Comparison of ENCODE assay signal across 33 cellular contexts in the genomic region with DNA sequence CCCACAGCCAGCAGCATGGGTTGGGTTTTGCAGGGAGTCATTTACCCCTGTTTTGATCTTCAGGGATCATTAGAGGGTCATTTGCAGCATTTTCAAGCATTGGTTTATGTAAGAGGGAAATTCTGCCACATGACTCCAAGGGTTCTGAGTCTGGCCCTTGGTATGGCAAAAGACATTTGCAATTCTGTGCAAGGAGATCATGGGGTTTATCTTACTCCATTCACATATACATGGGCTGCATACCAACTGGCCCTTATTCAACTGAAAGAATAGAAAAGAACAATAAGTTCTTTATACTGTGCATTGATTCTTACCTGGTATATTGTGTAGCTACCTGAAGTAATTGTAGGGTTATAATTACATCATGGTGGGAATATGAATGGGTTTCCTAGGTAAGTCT. TPM values are rescaled to one million over a fixed set of nuclear protein-coding genes. Genes with fewer than 3 reads are reported as not detected.
"Had no signal": no experiment of that assay in that cellular context is flagged by ENCODE, and none has a peak within 500 bp of the region (broad histone marks: within the 10 kb centered on the region; RNA-seq: fewer than 3 reads in every experiment).

No MANE protein-coding gene starts in this region.

- DNase-seq: activated CD4-positive, alpha-beta memory T cell treated with anti-CD3 and anti-CD28 coated beads for 36 hours; activated CD4-positive, alpha-beta T cell treated with anti-CD3 and anti-CD28 coated beads, Interleukin-2, amount 10 ng/mL, durations not matched to agents 7 days and 5 days; activated CD8-positive, alpha-beta memory T cell treated with anti-CD3 and anti-CD28 coated beads, Interleukin-2, amount 50 U/mL, for 4 hours; activated gamma-delta T cell treated with Interleukin-2 at 50 U/mL for 16 hours; activated naive CD4-positive, alpha-beta T cell treated with anti-CD3 and anti-CD28 coated beads for 36 hours; activated T-cell treated with anti-CD3 and anti-CD28 coated beads for 4 hours; activated T-cell treated with anti-CD3 and anti-CD28 coated beads, Interleukin-2, amount 50 U/mL, for 4 hours; adrenal gland; body of pancreas; MM.1S; MV-4-11; NCI-H1092; NCI-H1417; NCI-H146; NCI-H187; NCI-H2081; NCI-H345; NCI-H524 treated with DMSO at 0.1 percent for 48 hours; NCI-H748 treated with DMSO at 0.1 percent for 48 hours; NK-92 treated with Interleukin-12 subunit alpha and Interleukin-12 subunit beta, amount 100 ng/mL, for 24 hours; PC-3; Peyer's patch; SW 1271; T-helper 1 cell; T-helper 2 cell; T-helper 9 cell; WERI-Rb-1 had no signal

- H3K4me3 ChIP-seq: adrenal gland, body of pancreas, breast epithelium, Peyer's patch had no signal

- H3K36me3 Mint-ChIP-seq: activated CD4-positive, alpha-beta memory T cell treated with anti-CD3 and anti-CD28 coated beads for 36 hours; activated naive CD4-positive, alpha-beta T cell treated with anti-CD3 and anti-CD28 coated beads, Interleukin-2, amount 50 U/mL, for 72 hours had no signal

- H3K4me1 Mint-ChIP-seq: activated CD4-positive, alpha-beta T cell treated with anti-CD3 and anti-CD28 coated beads, Interleukin-2, amount 10 ng/mL, durations not matched to agents 7 days and 5 days had no signal

- ATAC-seq: activated naive CD4-positive, alpha-beta T cell treated with anti-CD3 and anti-CD28 coated beads, Interleukin-2, amount 50 U/mL, for 72 hours; activated T-cell treated with anti-CD3 and anti-CD28 coated beads, Interleukin-2, amount 50 U/mL, for 4 hours; body of pancreas; PC-3; Right ventricle myocardium inferior had no signal

- H3K4me1 ChIP-seq: adrenal gland, body of pancreas, breast epithelium, Peyer's patch had no signal

- H3K36me3 ChIP-seq: adrenal gland, breast epithelium, Peyer's patch had no signal

- H3K27ac ChIP-seq: adrenal gland, body of pancreas, breast epithelium, KMS-11, Peyer's patch, RWPE1, WERI-Rb-1 had no signal

- H3K4me2 ChIP-seq: KMS-11 had no signal

- H3K9me3 ChIP-seq: adrenal gland, body of pancreas, breast epithelium, Peyer's patch had no signal

- H3K27ac Mint-ChIP-seq: activated CD4-positive, alpha-beta memory T cell treated with anti-CD3 and anti-CD28 coated beads for 36 hours; activated CD4-positive, alpha-beta T cell treated with anti-CD3 and anti-CD28 coated beads, Interleukin-2, amount 10 ng/mL, durations not matched to agents 7 days and 5 days; activated naive CD4-positive, alpha-beta T cell treated with anti-CD3 and anti-CD28 coated beads for 36 hours; activated naive CD4-positive, alpha-beta T cell treated with anti-CD3 and anti-CD28 coated beads, Interleukin-2, amount 50 U/mL, for 72 hours; activated T-helper 1 cell treated with anti-CD3 and anti-CD28 coated beads, Interleukin-12 subunit alpha, Interleukin-12 subunit beta, Interleukin-2, Interleukin-4 antibody, amounts not matched to agents 30 ng/mL and 10 ng/mL and 1 ng/mL, durations not matched to agents 14 hours and 24 hours and 36 hours had no signal

- H3K27me3 ChIP-seq: adrenal gland, body of pancreas, breast epithelium, Peyer's patch had no signal

- H3K4me3 Mint-ChIP-seq: activated CD4-positive, alpha-beta memory T cell treated with anti-CD3 and anti-CD28 coated beads for 36 hours; activated CD4-positive, alpha-beta T cell treated with anti-CD3 and anti-CD28 coated beads, Interleukin-2, amount 10 ng/mL, durations not matched to agents 7 days and 5 days; activated naive CD4-positive, alpha-beta T cell treated with anti-CD3 and anti-CD28 coated beads for 36 hours; activated T-cell treated with anti-CD3 and anti-CD28 coated beads, Interleukin-2, amount 50 U/mL, for 4 hours; activated T-helper 1 cell treated with anti-CD3 and anti-CD28 coated beads, Interleukin-12 subunit alpha, Interleukin-12 subunit beta, Interleukin-2, Interleukin-4 antibody, amounts not matched to agents 30 ng/mL and 10 ng/mL and 1 ng/mL, durations not matched to agents 14 hours and 24 hours and 36 hours had no signal

- H3K9me3 Mint-ChIP-seq: activated CD4-positive, alpha-beta memory T cell treated with anti-CD3 and anti-CD28 coated beads for 36 hours; activated CD4-positive, alpha-beta T cell treated with anti-CD3 and anti-CD28 coated beads, Interleukin-2, amount 10 ng/mL, durations not matched to agents 7 days and 5 days; activated naive CD4-positive, alpha-beta T cell treated with anti-CD3 and anti-CD28 coated beads for 36 hours; activated naive CD4-positive, alpha-beta T cell treated with anti-CD3 and anti-CD28 coated beads, Interleukin-2, amount 50 U/mL, for 72 hours; activated T-cell treated with anti-CD3 and anti-CD28 coated beads, Interleukin-2, amount 50 U/mL, for 4 hours; activated T-helper 1 cell treated with anti-CD3 and anti-CD28 coated beads, Interleukin-12 subunit alpha, Interleukin-12 subunit beta, Interleukin-2, Interleukin-4 antibody, amounts not matched to agents 30 ng/mL and 10 ng/mL and 1 ng/mL, durations not matched to agents 14 hours and 24 hours and 36 hours had no signal

- H3K9ac ChIP-seq: KMS-11 had no signal

RNA-seq across cellular contexts. Expression of gene SIX4, which starts 13.6 kb away (rescaled TPM):
- total RNA-seq: activated naive CD4-positive, alpha-beta T cell treated with anti-CD3 and anti-CD28 coated beads for 36 hours had no signal
